In genomic region chr2:9614562-9614961, GRCh38 we compare ENCODE assay signal across 22 cellular contexts.
"Had no signal": no experiment of that assay in that cellular context is flagged by ENCODE, and none has a peak within 500 bp of the region (broad histone marks: within the 10 kb centered on the region; RNA-seq: fewer than 3 reads in every experiment).

No MANE protein-coding gene starts in this region.

- H3K4me3 ChIP-seq: breast epithelium, coronary artery, heart left ventricle, testis, uterus had no signal

- H3K27me3 ChIP-seq: breast epithelium, heart left ventricle, testis, uterus had no signal

- H3K36me3 ChIP-seq: breast epithelium, uterus had no signal

- H3K27ac ChIP-seq: testis, uterus had no signal

- H3K27me3 Mint-ChIP-seq: activated B cell treated with CpG ODN at 0.5 μM for 24 hours; activated CD4-positive, alpha-beta T cell treated with anti-CD3 and anti-CD28 coated beads for 36 hours had no signal

- DNase-seq: activated B cell treated with CpG ODN at 0.5 μM for 24 hours; activated CD4-positive, alpha-beta T cell treated with anti-CD3 and anti-CD28 coated beads for 36 hours; activated CD4-positive, alpha-beta T cell treated with anti-CD3 and anti-CD28 coated beads, Interleukin-2, amount 50 U/mL, for 4 hours; activated CD8-positive, alpha-beta memory T cell treated with anti-CD3 and anti-CD28 coated beads, Interleukin-2, amount 50 U/mL, for 48 hours; cerebellar nuclear complex; endodermal cell; heart left ventricle; islet precursor cell; left cardiac atrium; nucleus accumbens; posterior cingulate gyrus; stimulated activated CD4-positive, alpha-beta T cell treated with anti-CD3 and anti-CD28 coated beads, Interleukin-2, amount 100 ng/mL, for 48 hours; stimulated activated CD8-positive, alpha-beta memory T cell treated with anti-CD3 and anti-CD28 coated beads, Interleukin-4, amount 100 ng/mL, for 48 hours; stimulated activated naive CD4-positive, alpha-beta T cell; testis; trophoblast cell; uterus had no signal

- H3K27ac Mint-ChIP-seq: activated B cell treated with CpG ODN at 0.5 μM for 24 hours; activated naive CD4-positive, alpha-beta T cell treated with anti-CD3 and anti-CD28 coated beads, Interleukin-2, amount 50 U/mL, for 72 hours; activated T-helper 1 cell treated with anti-CD3 and anti-CD28 coated beads, Interleukin-12 subunit alpha, Interleukin-12 subunit beta, Interleukin-2, Interleukin-4 antibody, amounts not matched to agents 30 ng/mL and 10 ng/mL and 1 ng/mL, durations not matched to agents 14 hours and 24 hours and 36 hours; endodermal cell had no signal

- H3K9me3 ChIP-seq: breast epithelium, heart left ventricle, testis, uterus had no signal

- H3K4me3 Mint-ChIP-seq: activated B cell treated with CpG ODN at 0.5 μM for 24 hours; activated CD4-positive, alpha-beta T cell treated with anti-CD3 and anti-CD28 coated beads for 36 hours; activated T-helper 1 cell treated with anti-CD3 and anti-CD28 coated beads, Interleukin-12 subunit alpha, Interleukin-12 subunit beta, Interleukin-2, Interleukin-4 antibody, amounts not matched to agents 30 ng/mL and 10 ng/mL and 1 ng/mL, durations not matched to agents 14 hours and 24 hours and 36 hours; endodermal cell had no signal

- H3K9me3 Mint-ChIP-seq: activated B cell treated with CpG ODN at 0.5 μM for 24 hours; activated T-helper 1 cell treated with anti-CD3 and anti-CD28 coated beads, Interleukin-12 subunit alpha, Interleukin-12 subunit beta, Interleukin-2, Interleukin-4 antibody, amounts not matched to agents 30 ng/mL and 10 ng/mL and 1 ng/mL, durations not matched to agents 14 hours and 24 hours and 36 hours; endodermal cell had no signal

- ATAC-seq: activated CD4-positive, alpha-beta T cell treated with anti-CD3 and anti-CD28 coated beads for 36 hours; activated naive CD4-positive, alpha-beta T cell treated with anti-CD3 and anti-CD28 coated beads, Interleukin-2, amount 50 U/mL, for 72 hours; heart left ventricle; sciatic nerve had no signal
